Comparison of ENCODE assay signal across 16 cellular contexts in the genomic region with DNA sequence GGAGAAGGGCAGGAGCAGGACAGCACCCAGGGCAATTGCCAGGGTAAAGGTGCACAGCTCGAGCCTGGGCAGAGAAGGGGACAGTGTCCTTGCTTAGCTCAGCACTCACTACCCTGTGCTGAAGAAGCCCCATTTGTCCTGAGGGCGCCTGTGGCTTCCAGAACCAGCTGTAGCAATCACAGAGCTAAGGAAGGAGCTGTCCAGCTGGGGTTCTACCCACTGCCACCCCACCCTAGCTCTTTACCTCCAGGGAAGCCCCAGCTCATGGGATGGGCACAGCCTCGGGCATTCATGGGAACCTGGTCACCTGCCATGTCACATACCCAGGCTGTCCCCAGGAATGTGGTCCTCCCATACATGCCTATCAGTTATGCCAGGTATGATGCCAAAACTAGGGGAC. TPM values are rescaled to one million over a fixed set of nuclear protein-coding genes. Genes with fewer than 3 reads are reported as not detected.
DNase-seq lines count a peak whose midpoint lies in the region; ATAC-seq, FAIRE-seq and TF ChIP-seq lines count a peak whose summit lies in the region.
"Had no signal": no experiment of that assay in that cellular context is flagged by ENCODE, and none has a peak within 500 bp of the region (broad histone marks: within the 10 kb centered on the region; RNA-seq: fewer than 3 reads in every experiment).

No MANE protein-coding gene starts in this region.

- ATAC-seq in heart right ventricle (no peak), heart left ventricle (no peak)
- ATAC-seq: GM12878, HCT116 had no signal

- H3K36me3 ChIP-seq in heart right ventricle (peaks cover 4 to 78% (median 43%) of the 10 kb centered on the region in 9 donors), heart left ventricle (peaks cover 7 to 69% (median 59%) of the 10 kb centered on the region in 9 donors), Loucy (ENCODE audit: insufficient read depth, low read length) (peaks cover 35% of the 10 kb centered on the region; the same call in 1 of the 2 replicates), brain microvascular endothelial cell (replicated peaks) (peaks cover 48% of the 10 kb centered on the region)

- H3K4me2 ChIP-seq in Loucy (ENCODE audit: low read depth, low read length, poor library complexity, severe bottlenecking): peak overlapping the region; percentile 30

- H2AFZ ChIP-seq in Loucy (ENCODE audit: low read length): no peak overlapping the region
- H2AFZ ChIP-seq: GM23248 had no signal

- H3K9ac ChIP-seq in Loucy (ENCODE audit: low read depth, low read length, poor library complexity, severe bottlenecking): no peak overlapping the region

- no peaks in the 10 kb centered on the region for H3K9me2 ChIP-seq in Loucy (replicated peaks; ENCODE audit: low read depth, low read length)

- no peak overlapping the region for H3K4me3 Mint-ChIP-seq in neural crest cell
- H3K4me3 Mint-ChIP-seq: CD4-positive, alpha-beta memory T cell had no signal

- in situ Hi-C loops in brain microvascular endothelial cell (cut with HindIII; ENCODE audit: low pct_ligation_motif_present, low sequenced_read_pairs): no loop called here

- H3K27ac ChIP-seq in heart right ventricle (peak overlapping the region in 8 of 10 donors; percentile 37 to 100 (median 62)), heart left ventricle (peak overlapping the region in 6 of 12 donors; percentile 24 to 73 (median 32)), brain microvascular endothelial cell (no peak overlapping the region)

- 70 to 86% methylated on average over 3 of the region's 3 CpGs for WGBS in heart right ventricle, 2 donors
- WGBS in heart left ventricle, 4 donors: 63 to 88% (median 71%) methylated on average over 3 of the region's 3 CpGs

- TF ChIP-seq POLR2A in heart left ventricle (IDR thresholded peaks at IDR 0.05): no peak

- H3K27me3 Mint-ChIP-seq in neural crest cell (ENCODE audit: low read depth): no peaks in the 10 kb centered on the region
- H3K27me3 Mint-ChIP-seq: CD4-positive, alpha-beta memory T cell had no signal

- H3K4me1 Mint-ChIP-seq in neural crest cell: peaks cover 21% of the 10 kb centered on the region

- H3K4me1 ChIP-seq in heart right ventricle (peaks cover 13 to 66% (median 55%) of the 10 kb centered on the region in 9 donors), heart left ventricle (peaks cover 3 to 64% (median 58%) of the 10 kb centered on the region in 12 donors), Loucy (ENCODE audit: insufficient read depth, low read length, poor library complexity, severe bottlenecking) (peaks cover 34% of the 10 kb centered on the region)

- H3K9me3 ChIP-seq in heart right ventricle (no peaks in the 10 kb centered on the region), heart left ventricle (no peaks in the 10 kb centered on the region), Loucy (ENCODE audit: insufficient read depth, low read depth, low read length) (no peaks in the 10 kb centered on the region)

- intact Hi-C loops in heart right ventricle (cut with DNase I): loop anchor here in 1 of 10 donors (5.0 kb wide), 1 partner anchor 38 kb away; the partner anchor contains the start of gene RHEBL1
- intact Hi-C loops in heart left ventricle (cut with DNase I): loop anchor here in 1 of 10 donors (5.0 kb wide), 1 partner anchor 38 kb away; the partner anchor contains the start of gene RHEBL1

- peaks cover 33% of the 10 kb centered on the region for H3K79me2 ChIP-seq in Loucy (ENCODE audit: insufficient read depth, low read length)

- no peak for FAIRE-seq in urothelium cell line (lab: Jason Lieb, UNC)
- FAIRE-seq: GM12878, GM18507, H54 had no signal

- H3K27ac Mint-ChIP-seq in neural crest cell (ENCODE audit: unreplicated experiment): peak overlapping the region; percentile 65

- no peak for TF ChIP-seq CTCF in heart right ventricle (IDR thresholded peaks at IDR 0.05)
- TF ChIP-seq CTCF in heart left ventricle (IDR thresholded peaks at IDR 0.05): no peak
- no peak for TF ChIP-seq CTCF in Loucy (conservative IDR thresholded peaks at IDR 0.05; ENCODE audit: low read length)
- no peak for TF ChIP-seq CTCF in neural crest cell (conservative IDR thresholded peaks at IDR 0.05)
- TF ChIP-seq CTCF in brain microvascular endothelial cell (IDR thresholded peaks at IDR 0.05; ENCODE audit: low read depth, low read length, missing control alignments): no peak

- H4K20me1 ChIP-seq in Loucy (ENCODE audit: insufficient read depth, low read length, poor library complexity, severe bottlenecking): peaks cover 13% of the 10 kb centered on the region

- H3K9me3 Mint-ChIP-seq in neural crest cell: no peaks in the 10 kb centered on the region
- H3K9me3 Mint-ChIP-seq: CD4-positive, alpha-beta memory T cell had no signal

- peaks cover 2% of the 10 kb centered on the region for H3K36me3 Mint-ChIP-seq in neural crest cell (ENCODE audit: low read depth)

- H3K4me3 ChIP-seq in heart right ventricle (no peak overlapping the region), heart left ventricle (no peak overlapping the region), Loucy (ENCODE audit: low read length, poor library complexity, severe bottlenecking) (no peak overlapping the region), brain microvascular endothelial cell (ENCODE audit: low read depth, low read length) (no peak overlapping the region)
- H3K4me3 ChIP-seq: GM12878, GM23248 had no signal

- H3F3A ChIP-seq in Loucy (ENCODE audit: low read depth): no peaks in the 10 kb centered on the region

- DNase-seq in heart right ventricle (no peak), heart left ventricle (no peak), neural crest cell (ENCODE audit: low read depth, low spot score) (no peak), brain microvascular endothelial cell (no peak), AG08395 (ENCODE audit: low spot score) (no peak), urothelium cell line (ENCODE audit: low spot score) (no peak)
- DNase-seq: 8988T; CD4-positive, alpha-beta memory T cell; DMS79 had no signal

- H3K27me3 ChIP-seq in heart right ventricle (no peaks in the 10 kb centered on the region), heart left ventricle (no peaks in the 10 kb centered on the region), Loucy (ENCODE audit: insufficient read depth, low read length, poor library complexity, severe bottlenecking) (no peaks in the 10 kb centered on the region), brain microvascular endothelial cell (replicated peaks) (no peaks in the 10 kb centered on the region)

RNA-seq across cellular contexts. Expression of gene LMBR1L, which starts 5.8 kb away (rescaled TPM):
- total RNA-seq in heart right ventricle (10 to 100 TPM; 21.5 to 51.8 (median 30.8) TPM), heart left ventricle (10 to 100 TPM; 10.4 to 43.5 (median 27.9) TPM), neural crest cell (101 TPM in 2 replicates)
- polyA plus RNA-seq in heart right ventricle (10 to 100 TPM; 24.8 to 47.0 TPM), heart left ventricle (10 to 100 TPM; 17.2 to 23.7 TPM)

RNA-seq across cellular contexts. Expression of gene DHH, which starts 10.2 kb away (rescaled TPM):
- total RNA-seq in heart right ventricle (1 to 10 TPM in 2 of 10 donors, under 1 TPM in 8; 0.32 to 1.6 (median 0.74) TPM), heart left ventricle (1 to 10 TPM in 1 of 9 donors, under 1 TPM in 8; 0.34 to 1.5 (median 0.76) TPM), neural crest cell (1.5 TPM in 2 replicates)
- polyA plus RNA-seq in heart right ventricle (1 to 10 TPM in 1 of 2 donors, under 1 TPM in 1; 0.37 to 1.2 TPM), heart left ventricle (1 to 10 TPM in 1 of 2 donors, under 1 TPM in 1; 0.38 to 1.0 TPM)
- total RNA-seq: G401, GM12878, GM23248 had no signal
- polyA plus RNA-seq: CD4-positive, alpha-beta memory T cell; GM23248 had no signal

RNA-seq across cellular contexts. Expression of gene TUBA1B, which starts 26.4 kb away (rescaled TPM):
- 100 to 1,000 TPM; 201 to 818 (median 309) TPM for total RNA-seq in heart right ventricle
- 1,000 to 10,000 TPM in 1 of 2 donors, 100 to 1,000 TPM in 1; 117 to 1,374 TPM for polyA plus RNA-seq in heart right ventricle
- total RNA-seq in heart left ventricle: 100 to 1,000 TPM; 242 to 966 (median 464) TPM
- polyA plus RNA-seq in heart left ventricle: 1,000 to 10,000 TPM in 1 of 2 donors, 100 to 1,000 TPM in 1; 189 to 1,651 TPM
- 3,094 and 3,153 TPM in 2 replicates for total RNA-seq in neural crest cell

RNA-seq across cellular contexts. Expression of gene RHEBL1, which starts 35.0 kb away (rescaled TPM):
- total RNA-seq in heart right ventricle: 1 to 10 TPM in 2 of 10 donors, under 1 TPM in 6, not detected in 2; 0.23 to 1.9 (median 0.41) TPM
- polyA plus RNA-seq in heart right ventricle: under 1 TPM; 0.43 to 0.73 TPM
- 1 to 10 TPM in 2 of 9 donors, under 1 TPM in 2, not detected in 5; 0.19 to 2.0 (median 0.72) TPM for total RNA-seq in heart left ventricle
- under 1 TPM; 0.37 to 0.50 TPM for polyA plus RNA-seq in heart left ventricle
- 1.2 and 2.1 TPM in 2 replicates for total RNA-seq in neural crest cell

RNA-seq across cellular contexts. Expression of gene KMT2D, which starts 44.2 kb away (rescaled TPM):
- total RNA-seq in heart right ventricle: 10 to 100 TPM; 32.6 to 65.3 (median 54.2) TPM
- polyA plus RNA-seq in heart right ventricle: 10 to 100 TPM in 1 of 2 donors, 1 to 10 TPM in 1; 9.6 to 60.6 TPM
- 10 to 100 TPM; 32.5 to 82.7 (median 55.6) TPM for total RNA-seq in heart left ventricle
- 10 to 100 TPM; 38.1 to 47.4 TPM for polyA plus RNA-seq in heart left ventricle
- total RNA-seq in neural crest cell: 99.8 and 107 TPM in 2 replicates
